In the genomic region with DNA sequence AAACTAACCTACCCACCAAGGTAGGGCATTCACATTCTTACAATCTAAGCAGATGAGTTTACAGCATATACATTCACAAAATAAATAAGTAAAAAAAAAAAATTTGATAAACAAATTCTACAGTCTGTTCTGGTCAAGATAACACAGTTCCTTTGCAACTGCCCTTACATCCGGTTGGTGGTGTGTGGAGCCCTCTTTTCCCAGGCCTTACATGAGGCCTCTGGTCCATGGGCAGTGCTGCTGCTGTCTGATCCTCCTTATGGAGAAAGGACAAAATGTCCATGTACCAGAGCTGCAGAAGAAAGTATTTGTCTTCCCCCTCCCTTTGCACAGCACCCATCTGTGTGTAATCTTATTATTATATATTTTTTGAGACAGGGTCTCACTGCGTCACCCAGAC, we compare ENCODE assay signal across 17 cellular contexts. TPM values are rescaled to one million over a fixed set of nuclear protein-coding genes. Genes with fewer than 3 reads are reported as not detected.
A peak's percentile ranks its signal among the peaks of the same experiment; 100 is the strongest.
DNase-seq lines count a peak whose midpoint lies in the region; ATAC-seq and TF ChIP-seq lines count a peak whose summit lies in the region.
"Had no signal": no experiment of that assay in that cellular context is flagged by ENCODE, and none has a peak within 500 bp of the region (broad histone marks: within the 10 kb centered on the region; RNA-seq: fewer than 3 reads in every experiment).

No MANE protein-coding gene starts in this region.

- H3K4me2 ChIP-seq in BLaER1 treated with 17β-estradiol and CSF1 and Interleukin-3, amounts not matched to agents 10 nM and 100 nM: peak overlapping the region; percentile 86 to 99 (median 93); a peak in 21 of 22 replicates

- H3K27me3 ChIP-seq in BLaER1 treated with 17β-estradiol and CSF1 and Interleukin-3, amounts not matched to agents 10 nM and 100 nM: no peaks in the 10 kb centered on the region
- no peaks in the 10 kb centered on the region for H3K27me3 ChIP-seq in lower lobe of right lung (ENCODE audit: low read depth)
- H3K27me3 ChIP-seq: BE2C, esophagus squamous epithelium had no signal

- no peaks in the 10 kb centered on the region for H3K27me3 Mint-ChIP-seq in mesothelial cell of epicardium (ENCODE audit: low read depth)

- H3K4me1 ChIP-seq in BLaER1 treated with 17β-estradiol and CSF1 and Interleukin-3, amounts not matched to agents 10 nM and 100 nM: peaks cover 30 to 37% (median 33%) of the 10 kb centered on the region in 10 experiments
- H3K4me1 ChIP-seq in lower lobe of right lung: peaks cover 19% of the 10 kb centered on the region

- peaks cover 0 to 46% (median 25%) of the 10 kb centered on the region in 11 experiments; a peak in 19 of 22 replicates for H3K36me3 ChIP-seq in BLaER1 treated with 17β-estradiol and CSF1 and Interleukin-3, amounts not matched to agents 10 nM and 100 nM
- H3K36me3 ChIP-seq in lower lobe of right lung: no peaks in the 10 kb centered on the region
- H3K36me3 ChIP-seq: esophagus squamous epithelium had no signal

- H3K4me3 Mint-ChIP-seq in mesothelial cell of epicardium: peak overlapping the region; percentile 81
- H3K4me3 Mint-ChIP-seq: activated CD4-positive, alpha-beta memory T cell treated with anti-CD3 and anti-CD28 coated beads, Interleukin-2, amount 10 ng/mL, durations not matched to agents 7 days and 5 days; stimulated activated naive CD8-positive, alpha-beta T cell treated with anti-CD3 and anti-CD28 coated beads, Interleukin-15, amount 100 ng/mL, for 72 hours had no signal

- peaks cover 16% of the 10 kb centered on the region for H3K36me3 Mint-ChIP-seq in mesothelial cell of epicardium
- H3K36me3 Mint-ChIP-seq: T-cell had no signal

- peak overlapping the region in 5 of 10 experiments; percentile 83 to 92 (median 91); a peak in 7 of 20 replicates for H3K4me3 ChIP-seq in BLaER1 treated with 17β-estradiol and CSF1 and Interleukin-3, amounts not matched to agents 10 nM and 100 nM
- peak overlapping the region in 1 of 2 donors; percentile 16 for H3K4me3 ChIP-seq in cardiac fibroblast (replicated peaks in 1 of 2; ENCODE audit: low read depth in 2 of 2, low read length in 2 of 2)
- no peak overlapping the region for H3K4me3 ChIP-seq in lower lobe of right lung

- intact Hi-C loops in lower lobe of right lung (cut with DNase I): no loop called here

- no peak overlapping the region for H3K9ac ChIP-seq in BLaER1 treated with 17β-estradiol and CSF1 and Interleukin-3, amounts not matched to agents 10 nM and 100 nM

- no peak overlapping the region for H3K27ac ChIP-seq in BLaER1 treated with 17β-estradiol and CSF1 and Interleukin-3, amounts not matched to agents 10 nM and 100 nM
- H3K27ac ChIP-seq in lower lobe of right lung: no peak overlapping the region

- peaks cover 8 to 39% (median 19%) of the 10 kb centered on the region in 11 experiments; a peak in 19 of 22 replicates for H4K20me1 ChIP-seq in BLaER1 treated with 17β-estradiol and CSF1 and Interleukin-3, amounts not matched to agents 10 nM and 100 nM

- peaks cover 4% of the 10 kb centered on the region for H3K9me3 Mint-ChIP-seq in mesothelial cell of epicardium
- H3K9me3 Mint-ChIP-seq: activated CD4-positive, alpha-beta memory T cell treated with anti-CD3 and anti-CD28 coated beads, Interleukin-2, amount 10 ng/mL, durations not matched to agents 7 days and 5 days; stimulated activated naive CD8-positive, alpha-beta T cell treated with anti-CD3 and anti-CD28 coated beads, Interleukin-15, amount 100 ng/mL, for 72 hours; T-cell had no signal

- DNase-seq in NCI-H526 (lab: John Stamatoyannopoulos, UW) (peak; percentile 26 to 29), cardiac fibroblast (ENCODE audit: low read depth in 2 of 2) (peak; percentile 45 to 64), mesothelial cell of epicardium (ENCODE audit: low spot score in 2 of 2, unreplicated experiment in 2 of 2) (no peak), superior temporal gyrus (ENCODE audit: extremely low spot score) (no peak), lower lobe of right lung (no peak)
- DNase-seq in stimulated activated naive CD4-positive, alpha-beta T cell (lab: John Stamatoyannopoulos, UW): no peak
- DNase-seq: activated CD4-positive, alpha-beta memory T cell treated with anti-CD3 and anti-CD28 coated beads, Interleukin-2, amount 10 ng/mL, durations not matched to agents 7 days and 5 days; activated effector memory CD4-positive, alpha-beta T cell treated with Interleukin-2 at 50 U/mL for 16 hours; BE2C; central memory CD4-positive, alpha-beta T cell; esophagus squamous epithelium; Kasumi-1; NCI-H2081; stimulated activated naive CD8-positive, alpha-beta T cell treated with anti-CD3 and anti-CD28 coated beads, Interleukin-15, amount 100 ng/mL, for 72 hours had no signal

- H3K27ac Mint-ChIP-seq in mesothelial cell of epicardium: no peak overlapping the region
- H3K27ac Mint-ChIP-seq: activated CD4-positive, alpha-beta memory T cell treated with anti-CD3 and anti-CD28 coated beads, Interleukin-2, amount 10 ng/mL, durations not matched to agents 7 days and 5 days; stimulated activated naive CD8-positive, alpha-beta T cell treated with anti-CD3 and anti-CD28 coated beads, Interleukin-15, amount 100 ng/mL, for 72 hours; T-cell had no signal

- peaks cover 31% of the 10 kb centered on the region for H3K4me1 Mint-ChIP-seq in mesothelial cell of epicardium

- ATAC-seq in esophagus mucosa (no peak), lower lobe of right lung (no peak)
- ATAC-seq: stimulated activated naive CD8-positive, alpha-beta T cell treated with anti-CD3 and anti-CD28 coated beads, Interleukin-15, amount 100 ng/mL, for 72 hours; T-cell had no signal

- TF ChIP-seq CTCF in cardiac fibroblast (IDR thresholded peaks at IDR 0.05; ENCODE audit: low read depth, low read length): no peak
- TF ChIP-seq CTCF in mesothelial cell of epicardium (IDR thresholded peaks at IDR 0.05; ENCODE audit: unreplicated experiment): no peak
- TF ChIP-seq CTCF in lower lobe of right lung (IDR thresholded peaks at IDR 0.05): no peak

- peaks cover 0 to 14% (median 8%) of the 10 kb centered on the region in 11 experiments; a peak in 10 of 22 replicates for H3K9me3 ChIP-seq in BLaER1 treated with 17β-estradiol and CSF1 and Interleukin-3, amounts not matched to agents 10 nM and 100 nM (replicated peaks in 1 of 11)
- no peaks in the 10 kb centered on the region for H3K9me3 ChIP-seq in lower lobe of right lung
- H3K9me3 ChIP-seq: BE2C, esophagus squamous epithelium had no signal

RNA-seq across cellular contexts. Expression of gene SEPTIN11, which starts 2.2 kb away (rescaled TPM):
- 83.6 to 88.5 TPM (median 84.1 TPM) in 3 replicates for total RNA-seq in mesothelial cell of epicardium
- total RNA-seq in esophagus mucosa: 29.9 TPM
- total RNA-seq in lower lobe of right lung: 127 TPM

RNA-seq across cellular contexts. Expression of gene SOWAHB, which starts 49.4 kb away (rescaled TPM):
- total RNA-seq in mesothelial cell of epicardium: 1.1 to 1.3 TPM (median 1.2 TPM) in 3 replicates
- total RNA-seq in esophagus mucosa: 9.6 TPM
- total RNA-seq in lower lobe of right lung: 2.4 TPM
- total RNA-seq: activated CD4-positive, alpha-beta memory T cell treated with anti-CD3 and anti-CD28 coated beads, Interleukin-2, amount 10 ng/mL, durations not matched to agents 7 days and 5 days had no signal

Comparison
In these comparisons a context has a peak if more than half of its experiments do, and no peak if none do; other contexts are left out.
1. DNase-seq: peak in NCI-H526 (2 of 2) and cardiac fibroblast (2 of 2); none in mesothelial cell of epicardium (0 of 2), stimulated activated naive CD4-positive, alpha-beta T cell (0 of 6), superior temporal gyrus (single experiment) and lower lobe of right lung (single experiment).